In the genomic region with DNA sequence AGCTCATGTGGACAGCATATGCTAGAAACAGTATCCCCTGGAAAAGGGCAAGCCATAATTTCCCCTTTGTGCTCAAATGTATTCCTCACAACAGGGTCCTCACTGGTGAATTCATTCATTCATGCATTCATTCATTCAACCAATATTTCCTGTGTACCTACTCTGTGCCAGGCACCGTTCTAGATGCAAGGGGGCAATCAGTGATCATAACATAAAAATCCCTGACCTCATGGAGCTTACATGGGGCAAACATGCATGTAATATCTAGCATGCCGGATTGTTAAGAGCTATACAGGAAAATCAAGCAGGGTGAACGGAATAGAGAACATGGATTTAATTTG, we compare ENCODE assay signal across 11 cellular contexts. TPM values are rescaled to one million over a fixed set of nuclear protein-coding genes. Genes with fewer than 3 reads are reported as not detected.
DNase-seq lines count a peak whose midpoint lies in the region; ATAC-seq and TF ChIP-seq lines count a peak whose summit lies in the region.
"Had no signal": no experiment of that assay in that cellular context is flagged by ENCODE, and none has a peak within 500 bp of the region (broad histone marks: within the 10 kb centered on the region; RNA-seq: fewer than 3 reads in every experiment).

No MANE protein-coding gene starts in this region.

- H3K4me3 ChIP-seq in iPS-15b (ENCODE audit: low read depth, low read length) (no peak overlapping the region), upper lobe of right lung (peak overlapping the region; percentile 2)

- H3K36me3 Mint-ChIP-seq in activated naive CD4-positive, alpha-beta T cell treated with anti-CD3 and anti-CD28 coated beads, Interleukin-2, amount 50 U/mL, for 24 hours, result peaks cover 6% of the 10 kb centered on the region
- peaks cover 17% of the 10 kb centered on the region for H3K36me3 Mint-ChIP-seq in activated CD4-positive, alpha-beta memory T cell treated with anti-CD3 and anti-CD28 coated beads for 36 hours

- peaks cover 4% of the 10 kb centered on the region for H3K4me1 ChIP-seq in iPS-15b (ENCODE audit: control insufficient read depth, insufficient read depth, low read length)
- peaks cover 33% of the 10 kb centered on the region for H3K4me1 ChIP-seq in upper lobe of right lung

- H3K4me3 Mint-ChIP-seq in activated naive CD4-positive, alpha-beta T cell treated with anti-CD3 and anti-CD28 coated beads, Interleukin-2, amount 50 U/mL, for 24 hours, result peak overlapping the region; percentile 98
- H3K4me3 Mint-ChIP-seq in activated CD4-positive, alpha-beta memory T cell treated with anti-CD3 and anti-CD28 coated beads for 36 hours, result peak overlapping the region; percentile 98

- H3K27ac ChIP-seq in upper lobe of right lung, result no peak overlapping the region

- H3K27me3 ChIP-seq in iPS-15b (ENCODE audit: control insufficient read depth, insufficient read depth, low read length) (no peaks in the 10 kb centered on the region), upper lobe of right lung (no peaks in the 10 kb centered on the region)

- H3K9me3 ChIP-seq in iPS-15b (ENCODE audit: control insufficient read depth, insufficient read depth, low read length) (no peaks in the 10 kb centered on the region), upper lobe of right lung (no peaks in the 10 kb centered on the region)

- intact Hi-C loops in activated CD4-positive, alpha-beta memory T cell treated with anti-CD3 and anti-CD28 coated beads for 36 hours (cut with micrococcal nuclease), result loop anchor here (1.0 kb wide), 1 partner anchor 185 kb away; no protein-coding TSS in a partner anchor
- intact Hi-C loops in upper lobe of right lung (cut with DNase I), result no loop called here

- peak overlapping the region; percentile 47 for H3K9ac ChIP-seq in iPS-15b (ENCODE audit: low read depth, low read length)

- POLR2A ChIA-PET in activated CD4-positive, alpha-beta memory T cell treated with anti-CD3 and anti-CD28 coated beads for 36 hours (lab: Charles Lee), result interaction anchor here (1.3 kb wide), 1 partner anchor 13 kb away, joined by 3 read pairs; no protein-coding TSS in a partner anchor

- CTCF ChIA-PET in activated CD4-positive, alpha-beta memory T cell treated with anti-CD3 and anti-CD28 coated beads for 36 hours (lab: Charles Lee), result interaction anchor here (0.6 to 1.7 kb wide), 4 partner anchors 12 to 171 kb away, joined by 4 to 7 read pairs (median 5); no protein-coding TSS in a partner anchor

- DNase-seq in activated naive CD4-positive, alpha-beta T cell treated with anti-CD3 and anti-CD28 coated beads, Interleukin-2, amount 50 U/mL, for 16 hours, result no peak
- no peak for DNase-seq in activated CD4-positive, alpha-beta memory T cell treated with anti-CD3 and anti-CD28 coated beads for 36 hours
- DNase-seq in upper lobe of right lung (no peak), NCI-H82 (lab: John Stamatoyannopoulos, UW) (no peak)
- DNase-seq: KG1, left colon, NCI-H2029 treated with DMSO at 0.1 percent for 48 hours had no signal

- ATAC-seq in upper lobe of right lung (no peak), HG03175 (IDR thresholded peaks at IDR 0.05; ENCODE audit: unreplicated experiment) (no peak), HG03439 (IDR thresholded peaks at IDR 0.05; ENCODE audit: unreplicated experiment) (no peak)

- peak overlapping the region; percentile 97 for H3K27ac Mint-ChIP-seq in activated naive CD4-positive, alpha-beta T cell treated with anti-CD3 and anti-CD28 coated beads, Interleukin-2, amount 50 U/mL, for 24 hours
- peak overlapping the region; percentile 80 for H3K27ac Mint-ChIP-seq in activated CD4-positive, alpha-beta memory T cell treated with anti-CD3 and anti-CD28 coated beads for 36 hours

- H3K36me3 ChIP-seq in iPS-15b (ENCODE audit: control insufficient read depth, insufficient read depth, low read length) (peaks cover 8% of the 10 kb centered on the region), upper lobe of right lung (peaks cover 24% of the 10 kb centered on the region)

- no peaks in the 10 kb centered on the region for H3K9me3 Mint-ChIP-seq in activated naive CD4-positive, alpha-beta T cell treated with anti-CD3 and anti-CD28 coated beads, Interleukin-2, amount 50 U/mL, for 24 hours
- H3K9me3 Mint-ChIP-seq in activated CD4-positive, alpha-beta memory T cell treated with anti-CD3 and anti-CD28 coated beads for 36 hours, result no peaks in the 10 kb centered on the region

- no peak for TF ChIP-seq CTCF in upper lobe of right lung (IDR thresholded peaks at IDR 0.05)

- peaks cover 75% of the 10 kb centered on the region for H3K4me1 Mint-ChIP-seq in activated naive CD4-positive, alpha-beta T cell treated with anti-CD3 and anti-CD28 coated beads, Interleukin-2, amount 50 U/mL, for 24 hours
- H3K4me1 Mint-ChIP-seq in activated CD4-positive, alpha-beta memory T cell treated with anti-CD3 and anti-CD28 coated beads for 36 hours (ENCODE audit: low read depth), result peaks cover 68% of the 10 kb centered on the region

- H3K27me3 Mint-ChIP-seq in activated naive CD4-positive, alpha-beta T cell treated with anti-CD3 and anti-CD28 coated beads, Interleukin-2, amount 50 U/mL, for 24 hours, result no peaks in the 10 kb centered on the region
- no peaks in the 10 kb centered on the region for H3K27me3 Mint-ChIP-seq in activated CD4-positive, alpha-beta memory T cell treated with anti-CD3 and anti-CD28 coated beads for 36 hours

RNA-seq across cellular contexts. Expression of a gene that starts 2.6 kb away (rescaled TPM):
- total RNA-seq in activated CD4-positive, alpha-beta memory T cell treated with anti-CD3 and anti-CD28 coated beads for 36 hours, result 10 to 100 TPM; 78.1 to 81.3 TPM
- total RNA-seq in upper lobe of right lung, result 65.5 TPM
